14 cellular contexts compared by ENCODE assay signal in genomic region chr3:78091478-78092119, GRCh38.
"Had no signal": no experiment of that assay in that cellular context is flagged by ENCODE, and none has a peak within 500 bp of the region (broad histone marks: within the 10 kb centered on the region; RNA-seq: fewer than 3 reads in every experiment).

No MANE protein-coding gene starts in this region.

- H3K79me2 ChIP-seq: parathyroid adenoma had no signal

- H3K27ac ChIP-seq: dorsolateral prefrontal cortex, foreskin keratinocyte, neutrophil, parathyroid adenoma had no signal

- H3K27me3 ChIP-seq: dorsolateral prefrontal cortex, foreskin keratinocyte, neutrophil had no signal

- H2AFZ ChIP-seq: parathyroid adenoma had no signal

- H3K9me3 ChIP-seq: neutrophil had no signal

- H3K4me1 ChIP-seq: foreskin keratinocyte, parathyroid adenoma had no signal

- H3K4me3 ChIP-seq: dorsolateral prefrontal cortex, lung had no signal

- H3K36me3 ChIP-seq: neutrophil had no signal

- ATAC-seq: activated CD4-positive, alpha-beta T cell treated with anti-CD3 and anti-CD28 coated beads for 36 hours; foreskin keratinocyte; natural killer cell treated with Interleukin-12 subunit alpha and Interleukin-12 subunit beta and Interleukin-15 and Interleukin-18, amount 100 ng/mL, for 72 hours; stimulated activated naive B cell treated with anti-CD40 and anti-IgM and Interleukin-4, amounts not matched to agents 10 μg/mL and 1 μg/mL and 100 μg/mL, for 72 hours had no signal

- DNase-seq: activated CD4-positive, alpha-beta memory T cell treated with anti-CD3 and anti-CD28 coated beads for 36 hours; activated CD4-positive, alpha-beta T cell treated with anti-CD3 and anti-CD28 coated beads for 36 hours; activated naive CD4-positive, alpha-beta T cell; activated naive CD8-positive, alpha-beta T cell treated with anti-CD3 and anti-CD28 coated beads for 36 hours; activated T-cell treated with anti-CD3 and anti-CD28 coated beads for 4 hours; amniotic stem cell; central memory CD4-positive, alpha-beta T cell; dorsolateral prefrontal cortex; foreskin keratinocyte; stimulated activated naive B cell treated with anti-CD40 and anti-IgM and Interleukin-4, amounts not matched to agents 10 μg/mL and 1 μg/mL and 100 μg/mL, for 72 hours had no signal
